Comparison of ENCODE assay signal across 8 cellular contexts in the genomic region with DNA sequence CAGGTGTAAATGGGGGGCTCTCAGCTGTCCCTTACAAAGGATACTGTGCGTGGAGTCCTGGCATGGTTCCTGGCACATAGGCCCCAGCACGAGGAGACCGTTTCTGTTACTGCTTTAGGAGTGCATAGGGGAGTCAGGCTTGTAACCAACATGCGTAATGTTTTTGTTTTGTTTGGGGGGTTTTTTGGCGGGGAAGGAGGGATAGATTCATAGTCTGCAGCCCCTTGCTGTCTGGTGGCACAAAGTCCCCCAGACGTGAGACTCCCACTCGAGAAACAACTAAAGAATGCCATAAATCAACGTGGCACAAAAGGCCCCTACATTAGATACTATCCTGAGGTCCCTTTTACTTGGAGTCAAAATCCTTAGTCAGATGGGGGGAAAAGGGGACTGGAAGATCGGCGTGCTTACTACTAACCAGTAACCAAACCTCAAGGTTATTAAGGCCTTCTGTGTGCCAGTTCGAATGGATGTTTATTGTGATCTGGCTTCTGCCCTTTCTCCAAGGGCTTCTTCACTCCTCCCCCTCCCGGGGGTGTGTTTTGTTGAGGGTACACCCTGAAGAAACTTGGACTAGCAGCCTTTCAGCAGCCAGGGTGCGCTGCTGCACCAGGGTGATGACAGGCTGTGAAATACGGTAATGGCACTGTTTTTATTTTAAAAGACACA.
A peak's percentile ranks its signal among the peaks of the same experiment; 100 is the strongest.
DNase-seq lines count a peak whose midpoint lies in the region; ATAC-seq and TF ChIP-seq lines count a peak whose summit lies in the region.

No MANE protein-coding gene starts in this region.

- H3K9me3 Mint-ChIP-seq in nephron: no peaks in the 10 kb centered on the region

- DNase-seq in COLO829 (ENCODE audit: low spot score) (peak; percentile 89), Kasumi-1 (lab: John Stamatoyannopoulos, UW) (peak; percentile 90 to 93), RKO (ENCODE audit: low spot score) (peak; percentile 95), fibroblast of peridontal ligament (ENCODE audit: extremely low read depth) (peak; percentile 94)
- DNase-seq in activated T-helper 1 cell treated with anti-CD3 and anti-CD28 coated beads, Interleukin-2, amount 50 U/mL, for 16 hours (ENCODE audit: low read depth in 1 of 2, low spot score in 1 of 2): peak; percentile 55 to 70
- peak; percentile 85 for DNase-seq in stimulated activated naive CD4-positive, alpha-beta T cell treated with Interleukin-2 at 50 U/mL for 16 hours (lab: John Stamatoyannopoulos, UW)

- no peaks in the 10 kb centered on the region for H3K27me3 Mint-ChIP-seq in nephron (ENCODE audit: low read depth)

- peaks cover 27% of the 10 kb centered on the region for H3K36me3 Mint-ChIP-seq in nephron (ENCODE audit: low read depth)

- H3K27ac Mint-ChIP-seq in nephron: peak overlapping the region; percentile 93 to 99 (median 98)

- peak; percentile 33 for ATAC-seq in GM21529 (IDR thresholded peaks at IDR 0.05; ENCODE audit: unreplicated experiment)

- peak; percentile 84 to 87 (median 85) for TF ChIP-seq CTCF in nephron (IDR thresholded peaks at IDR 0.05; ENCODE audit: unreplicated experiment in 3 of 3)

- H3K4me3 Mint-ChIP-seq in nephron: peak overlapping the region; percentile 97 to 100 (median 100)

- peaks cover 57% of the 10 kb centered on the region for H3K4me1 Mint-ChIP-seq in nephron

Comparison
In these comparisons a context has a peak if more than half of its experiments do, and no peak if none do; other contexts are left out.
1. Peak in every context shown above with its lines: DNase-seq and ATAC-seq.